Comparison of ENCODE assay signal across 17 cellular contexts in the genomic region with DNA sequence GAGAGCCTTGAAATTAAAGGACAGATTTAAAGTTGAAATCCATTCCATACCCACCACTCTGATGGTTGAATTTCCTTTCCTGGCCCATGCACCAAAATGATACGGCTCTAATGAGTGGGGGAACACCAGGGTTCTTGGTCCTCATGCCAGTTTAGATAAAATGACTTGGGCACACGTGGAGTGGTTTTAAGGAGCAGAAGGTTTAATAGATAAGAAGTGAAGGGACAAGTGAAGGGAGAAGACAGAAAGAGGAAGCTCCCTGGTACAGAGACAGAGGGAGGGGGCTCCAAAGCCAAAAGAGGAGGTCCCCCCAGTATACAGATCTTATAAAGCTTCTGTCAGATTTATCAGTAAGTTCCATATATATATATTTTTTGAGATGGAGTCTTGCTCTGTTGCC. TPM values are rescaled to one million over a fixed set of nuclear protein-coding genes. Genes with fewer than 3 reads are reported as not detected.
DNase-seq lines count a peak whose midpoint lies in the region; TF ChIP-seq lines count a peak whose summit lies in the region.
"Had no signal": no experiment of that assay in that cellular context is flagged by ENCODE, and none has a peak within 500 bp of the region (broad histone marks: within the 10 kb centered on the region; RNA-seq: fewer than 3 reads in every experiment).

No MANE protein-coding gene starts in this region.

- H3K36me3 Mint-ChIP-seq in T-helper 1 cell treated with Interleukin-12 subunit alpha and Interleukin-12 subunit beta and Interleukin-4 antibody, amounts not matched to agents 30 μg/mL and 1 μg/mL, for 36 hours (ENCODE audit: low read depth): peaks cover 50% of the 10 kb centered on the region

- H3K4me3 Mint-ChIP-seq in T-helper 1 cell treated with Interleukin-12 subunit alpha and Interleukin-12 subunit beta and Interleukin-4 antibody, amounts not matched to agents 30 μg/mL and 1 μg/mL, for 36 hours: no peak overlapping the region
- H3K4me3 Mint-ChIP-seq: neural crest cell had no signal

- H3K36me3 ChIP-seq in MG63 (peaks cover 20% of the 10 kb centered on the region), adipocyte (ENCODE audit: control insufficient read depth, insufficient read depth, low read length, severe bottlenecking) (peaks cover 15% of the 10 kb centered on the region), neutrophil (peaks cover 5% of the 10 kb centered on the region), adrenal gland (replicated peaks in 1 of 2) (no peaks in the 10 kb centered on the region)
- H3K36me3 ChIP-seq: colonic mucosa had no signal

- peak overlapping the region; percentile 7 for H3K9ac ChIP-seq in adipocyte (ENCODE audit: low read length)

- DNase-seq in T-helper 1 cell: no peak
- no peak for DNase-seq in MG63
- no peak for DNase-seq in adipocyte (ENCODE audit: low read depth)
- no peak for DNase-seq in adrenal gland
- no peak for DNase-seq in KG1 (lab: John Stamatoyannopoulos, UW)
- DNase-seq in GM20000 (ENCODE audit: low spot score): no peak
- DNase-seq: 8988T; activated CD4-positive, alpha-beta T cell treated with anti-CD3 and anti-CD28 coated beads, Interleukin-2, amount 50 U/mL, for 4 hours; colonic mucosa; left lung; NCI-H2227 treated with DMSO at 0.1 percent for 48 hours; sigmoid colon; stimulated activated CD4-positive, alpha-beta T cell treated with anti-CD3 and anti-CD28 coated beads, Interleukin-4, amount 100 ng/mL, for 24 hours had no signal

- TF ChIP-seq CTCF in neutrophil (IDR thresholded peaks at IDR 0.05) (no peak), adrenal gland (IDR thresholded peaks at IDR 0.05) (no peak), GM20000 (IDR thresholded peaks at IDR 0.05; ENCODE audit: extremely low read depth, missing control alignments) (no peak)

- H3K9me3 Mint-ChIP-seq in T-helper 1 cell treated with Interleukin-12 subunit alpha and Interleukin-12 subunit beta and Interleukin-4 antibody, amounts not matched to agents 30 μg/mL and 1 μg/mL, for 36 hours: peaks cover 34% of the 10 kb centered on the region

- H3K4me1 ChIP-seq in adipocyte (ENCODE audit: control insufficient read depth, insufficient read depth, low read length) (peaks cover 4% of the 10 kb centered on the region), neutrophil (ENCODE audit: control insufficient read depth in 1 of 2, insufficient read depth in 1 of 2, low read depth in 1 of 2, low read length in 1 of 2) (peaks cover 0 to 9% of the 10 kb centered on the region in 2 experiments), adrenal gland (replicated peaks in 1 of 2) (peaks cover 0 to 9% of the 10 kb centered on the region in 2 donors)
- H3K4me1 ChIP-seq: colonic mucosa had no signal

- intact Hi-C loops in adrenal gland (cut with DNase I): no loop called here

- H3K9me3 ChIP-seq in MG63 (peaks cover 22% of the 10 kb centered on the region), adipocyte (ENCODE audit: control insufficient read depth, low read length) (peaks cover 6% of the 10 kb centered on the region), neutrophil (no peaks in the 10 kb centered on the region), adrenal gland (replicated peaks in 1 of 3) (peaks cover 0 to 4% (median 0%) of the 10 kb centered on the region in 3 donors)

- H3K27me3 Mint-ChIP-seq in T-helper 1 cell treated with Interleukin-12 subunit alpha and Interleukin-12 subunit beta and Interleukin-4 antibody, amounts not matched to agents 30 μg/mL and 1 μg/mL, for 36 hours (ENCODE audit: low read depth): no peaks in the 10 kb centered on the region

- H3K27ac Mint-ChIP-seq in T-helper 1 cell treated with Interleukin-12 subunit alpha and Interleukin-12 subunit beta and Interleukin-4 antibody, amounts not matched to agents 30 μg/mL and 1 μg/mL, for 36 hours: peak overlapping the region; percentile 82

- H3K27ac ChIP-seq in neutrophil (peak overlapping the region; percentile 57), adrenal gland (peak overlapping the region in 1 of 5 donors; percentile 20)
- H3K27ac ChIP-seq: colonic mucosa, esophagus muscularis mucosa had no signal

- no peak for TF ChIP-seq POLR2A in adrenal gland (IDR thresholded peaks at IDR 0.05)

- no peaks in the 10 kb centered on the region for H3K27me3 ChIP-seq in MG63
- no peaks in the 10 kb centered on the region for H3K27me3 ChIP-seq in adipocyte (replicated peaks; ENCODE audit: control insufficient read depth, insufficient read depth, low read length)
- H3K27me3 ChIP-seq in neutrophil: no peaks in the 10 kb centered on the region
- no peaks in the 10 kb centered on the region for H3K27me3 ChIP-seq in adrenal gland
- H3K27me3 ChIP-seq: colonic mucosa, esophagus muscularis mucosa, left lung, sigmoid colon had no signal

- WGBS in adrenal gland, 4 donors: 48 to 68% (median 59%) methylated on average over 2 of the region's 2 CpGs

- peaks cover 28% of the 10 kb centered on the region for H3K4me1 Mint-ChIP-seq in T-helper 1 cell treated with Interleukin-12 subunit alpha and Interleukin-12 subunit beta and Interleukin-4 antibody, amounts not matched to agents 30 μg/mL and 1 μg/mL, for 36 hours (ENCODE audit: low read depth)

- H3K4me3 ChIP-seq in MG63 (peak overlapping the region; percentile 19), adipocyte (ENCODE audit: low read length) (peak overlapping the region; percentile 14), neutrophil (ENCODE audit: low read depth in 1 of 2, low read length in 1 of 2) (no peak overlapping the region), adrenal gland (no peak overlapping the region)
- H3K4me3 ChIP-seq: colonic mucosa, esophagus muscularis mucosa, left lung, sigmoid colon had no signal

RNA-seq across cellular contexts. Expression of a gene that starts 22.7 kb away (rescaled TPM):
- 9.2 and 15.3 TPM in 2 replicates for total RNA-seq in MG63 (2014; rRNA removed; shearing (Covaris generic); ENCODE audit: low replicate concordance)
- 10 to 100 TPM; 19.0 to 35.6 (median 24.2) TPM for total RNA-seq in adrenal gland
- 10 to 100 TPM in 1 of 3 donors, 1 to 10 TPM in 2; 2.6 to 15.4 (median 5.9) TPM for polyA plus RNA-seq in adrenal gland

Comparison
In these comparisons a context has a peak if more than half of its experiments do, and no peak if none do; other contexts are left out.
1. H3K4me3 ChIP-seq: peak in MG63 (single experiment) and adipocyte (single experiment); none in neutrophil (0 of 2) and adrenal gland (0 of 4).